Comparison of ENCODE assay signal across 1 cellular context in the genomic region with DNA sequence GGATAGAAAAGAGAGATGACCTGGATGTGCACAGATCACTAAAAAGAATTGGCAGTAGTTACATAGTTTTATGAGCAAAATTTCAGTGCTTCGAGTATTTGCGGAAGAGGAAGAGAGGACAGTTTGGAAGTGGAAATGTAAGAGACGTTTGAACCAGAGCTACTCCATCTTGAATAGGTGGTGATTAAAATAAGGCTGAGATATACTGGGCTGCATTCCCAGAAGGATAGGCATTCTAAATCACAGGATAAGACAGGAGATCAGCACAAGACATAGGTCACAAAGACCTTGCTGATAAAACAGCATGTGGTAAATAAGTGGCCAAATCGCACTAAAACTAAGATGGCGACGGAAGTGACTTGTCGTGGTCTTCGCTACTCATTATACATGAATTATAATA.
TF ChIP-seq lines count a peak whose summit lies in the region.

No MANE protein-coding gene starts in this region.

TF ChIP-seq in K562, 482 proteins besides CTCF, POLR2A, EP300 and RAD21 (continued from another document and continues in another):
- TF ChIP-seq, protein P1, sequence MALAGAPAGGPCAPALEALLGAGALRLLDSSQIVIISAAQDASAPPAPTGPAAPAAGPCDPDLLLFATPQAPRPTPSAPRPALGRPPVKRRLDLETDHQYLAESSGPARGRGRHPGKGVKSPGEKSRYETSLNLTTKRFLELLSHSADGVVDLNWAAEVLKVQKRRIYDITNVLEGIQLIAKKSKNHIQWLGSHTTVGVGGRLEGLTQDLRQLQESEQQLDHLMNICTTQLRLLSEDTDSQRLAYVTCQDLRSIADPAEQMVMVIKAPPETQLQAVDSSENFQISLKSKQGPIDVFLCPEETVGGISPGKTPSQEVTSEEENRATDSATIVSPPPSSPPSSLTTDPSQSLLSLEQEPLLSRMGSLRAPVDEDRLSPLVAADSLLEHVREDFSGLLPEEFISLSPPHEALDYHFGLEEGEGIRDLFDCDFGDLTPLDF (CRISPR knock-in tag; IDR thresholded peaks at IDR 0.05), result no peak
- TF ChIP-seq, protein P2, sequence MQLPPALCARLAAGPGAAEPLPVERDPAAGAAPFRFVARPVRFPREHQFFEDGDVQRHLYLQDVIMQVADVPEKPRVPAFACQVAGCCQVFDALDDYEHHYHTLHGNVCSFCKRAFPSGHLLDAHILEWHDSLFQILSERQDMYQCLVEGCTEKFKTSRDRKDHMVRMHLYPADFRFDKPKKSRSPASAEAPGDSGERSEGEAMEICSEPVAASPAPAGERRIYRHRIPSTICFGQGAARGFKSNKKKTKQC (CRISPR knock-in tag; IDR thresholded peaks at IDR 0.05), result no peak
- no peak for TF ChIP-seq NR2C1 (IDR thresholded peaks at IDR 0.05)
- no peak for TF ChIP-seq NR2C1 (tag; IDR thresholded peaks at IDR 0.05)
- TF ChIP-seq, protein P3, sequence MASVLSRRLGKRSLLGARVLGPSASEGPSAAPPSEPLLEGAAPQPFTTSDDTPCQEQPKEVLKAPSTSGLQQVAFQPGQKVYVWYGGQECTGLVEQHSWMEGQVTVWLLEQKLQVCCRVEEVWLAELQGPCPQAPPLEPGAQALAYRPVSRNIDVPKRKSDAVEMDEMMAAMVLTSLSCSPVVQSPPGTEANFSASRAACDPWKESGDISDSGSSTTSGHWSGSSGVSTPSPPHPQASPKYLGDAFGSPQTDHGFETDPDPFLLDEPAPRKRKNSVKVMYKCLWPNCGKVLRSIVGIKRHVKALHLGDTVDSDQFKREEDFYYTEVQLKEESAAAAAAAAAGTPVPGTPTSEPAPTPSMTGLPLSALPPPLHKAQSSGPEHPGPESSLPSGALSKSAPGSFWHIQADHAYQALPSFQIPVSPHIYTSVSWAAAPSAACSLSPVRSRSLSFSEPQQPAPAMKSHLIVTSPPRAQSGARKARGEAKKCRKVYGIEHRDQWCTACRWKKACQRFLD (CRISPR knock-in tag; IDR thresholded peaks at IDR 0.05), result peak; percentile 58; the same call in 1 of the 2 replicates
- TF ChIP-seq, protein P4, sequence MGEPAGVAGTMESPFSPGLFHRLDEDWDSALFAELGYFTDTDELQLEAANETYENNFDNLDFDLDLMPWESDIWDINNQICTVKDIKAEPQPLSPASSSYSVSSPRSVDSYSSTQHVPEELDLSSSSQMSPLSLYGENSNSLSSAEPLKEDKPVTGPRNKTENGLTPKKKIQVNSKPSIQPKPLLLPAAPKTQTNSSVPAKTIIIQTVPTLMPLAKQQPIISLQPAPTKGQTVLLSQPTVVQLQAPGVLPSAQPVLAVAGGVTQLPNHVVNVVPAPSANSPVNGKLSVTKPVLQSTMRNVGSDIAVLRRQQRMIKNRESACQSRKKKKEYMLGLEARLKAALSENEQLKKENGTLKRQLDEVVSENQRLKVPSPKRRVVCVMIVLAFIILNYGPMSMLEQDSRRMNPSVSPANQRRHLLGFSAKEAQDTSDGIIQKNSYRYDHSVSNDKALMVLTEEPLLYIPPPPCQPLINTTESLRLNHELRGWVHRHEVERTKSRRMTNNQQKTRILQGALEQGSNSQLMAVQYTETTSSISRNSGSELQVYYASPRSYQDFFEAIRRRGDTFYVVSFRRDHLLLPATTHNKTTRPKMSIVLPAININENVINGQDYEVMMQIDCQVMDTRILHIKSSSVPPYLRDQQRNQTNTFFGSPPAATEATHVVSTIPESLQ (CRISPR knock-in tag; IDR thresholded peaks at IDR 0.05), result no peak
- TF ChIP-seq ZNF134 (CRISPR knock-in tag; conservative IDR thresholded peaks at IDR 0.05), result 0 out of 2 replicates have a peak, but pooled peaks have one; percentile 41
- TF ChIP-seq RUNX1 (IDR thresholded peaks at IDR 0.05; ENCODE audit: low read depth), result no peak
- TF ChIP-seq, protein P5, sequence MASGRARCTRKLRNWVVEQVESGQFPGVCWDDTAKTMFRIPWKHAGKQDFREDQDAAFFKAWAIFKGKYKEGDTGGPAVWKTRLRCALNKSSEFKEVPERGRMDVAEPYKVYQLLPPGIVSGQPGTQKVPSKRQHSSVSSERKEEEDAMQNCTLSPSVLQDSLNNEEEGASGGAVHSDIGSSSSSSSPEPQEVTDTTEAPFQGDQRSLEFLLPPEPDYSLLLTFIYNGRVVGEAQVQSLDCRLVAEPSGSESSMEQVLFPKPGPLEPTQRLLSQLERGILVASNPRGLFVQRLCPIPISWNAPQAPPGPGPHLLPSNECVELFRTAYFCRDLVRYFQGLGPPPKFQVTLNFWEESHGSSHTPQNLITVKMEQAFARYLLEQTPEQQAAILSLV (tag; IDR thresholded peaks at IDR 0.05), result peak; percentile 92
- no peak for TF ChIP-seq RBM25 (IDR thresholded peaks at IDR 0.05; ENCODE audit: low read depth, low read length, severe bottlenecking)
- TF ChIP-seq, protein P6, sequence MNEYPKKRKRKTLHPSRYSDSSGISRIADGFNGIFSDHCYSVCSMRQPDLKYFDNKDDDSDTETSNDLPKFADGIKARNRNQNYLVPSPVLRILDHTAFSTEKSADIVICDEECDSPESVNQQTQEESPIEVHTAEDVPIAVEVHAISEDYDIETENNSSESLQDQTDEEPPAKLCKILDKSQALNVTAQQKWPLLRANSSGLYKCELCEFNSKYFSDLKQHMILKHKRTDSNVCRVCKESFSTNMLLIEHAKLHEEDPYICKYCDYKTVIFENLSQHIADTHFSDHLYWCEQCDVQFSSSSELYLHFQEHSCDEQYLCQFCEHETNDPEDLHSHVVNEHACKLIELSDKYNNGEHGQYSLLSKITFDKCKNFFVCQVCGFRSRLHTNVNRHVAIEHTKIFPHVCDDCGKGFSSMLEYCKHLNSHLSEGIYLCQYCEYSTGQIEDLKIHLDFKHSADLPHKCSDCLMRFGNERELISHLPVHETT (CRISPR knock-in tag; conservative IDR thresholded peaks at IDR 0.05 in 1 of 2, IDR thresholded peaks at IDR 0.05 in 1 of 2), result peak in 1 of 2 experiments; percentile 93; a peak in 2 of 4 replicates
- TF ChIP-seq LCOR (CRISPR knock-in tag; IDR thresholded peaks at IDR 0.05), result no peak
- TF ChIP-seq GTF2A2 (tag; IDR thresholded peaks at IDR 0.05), result peak; percentile 87
- TF ChIP-seq, protein P7, sequence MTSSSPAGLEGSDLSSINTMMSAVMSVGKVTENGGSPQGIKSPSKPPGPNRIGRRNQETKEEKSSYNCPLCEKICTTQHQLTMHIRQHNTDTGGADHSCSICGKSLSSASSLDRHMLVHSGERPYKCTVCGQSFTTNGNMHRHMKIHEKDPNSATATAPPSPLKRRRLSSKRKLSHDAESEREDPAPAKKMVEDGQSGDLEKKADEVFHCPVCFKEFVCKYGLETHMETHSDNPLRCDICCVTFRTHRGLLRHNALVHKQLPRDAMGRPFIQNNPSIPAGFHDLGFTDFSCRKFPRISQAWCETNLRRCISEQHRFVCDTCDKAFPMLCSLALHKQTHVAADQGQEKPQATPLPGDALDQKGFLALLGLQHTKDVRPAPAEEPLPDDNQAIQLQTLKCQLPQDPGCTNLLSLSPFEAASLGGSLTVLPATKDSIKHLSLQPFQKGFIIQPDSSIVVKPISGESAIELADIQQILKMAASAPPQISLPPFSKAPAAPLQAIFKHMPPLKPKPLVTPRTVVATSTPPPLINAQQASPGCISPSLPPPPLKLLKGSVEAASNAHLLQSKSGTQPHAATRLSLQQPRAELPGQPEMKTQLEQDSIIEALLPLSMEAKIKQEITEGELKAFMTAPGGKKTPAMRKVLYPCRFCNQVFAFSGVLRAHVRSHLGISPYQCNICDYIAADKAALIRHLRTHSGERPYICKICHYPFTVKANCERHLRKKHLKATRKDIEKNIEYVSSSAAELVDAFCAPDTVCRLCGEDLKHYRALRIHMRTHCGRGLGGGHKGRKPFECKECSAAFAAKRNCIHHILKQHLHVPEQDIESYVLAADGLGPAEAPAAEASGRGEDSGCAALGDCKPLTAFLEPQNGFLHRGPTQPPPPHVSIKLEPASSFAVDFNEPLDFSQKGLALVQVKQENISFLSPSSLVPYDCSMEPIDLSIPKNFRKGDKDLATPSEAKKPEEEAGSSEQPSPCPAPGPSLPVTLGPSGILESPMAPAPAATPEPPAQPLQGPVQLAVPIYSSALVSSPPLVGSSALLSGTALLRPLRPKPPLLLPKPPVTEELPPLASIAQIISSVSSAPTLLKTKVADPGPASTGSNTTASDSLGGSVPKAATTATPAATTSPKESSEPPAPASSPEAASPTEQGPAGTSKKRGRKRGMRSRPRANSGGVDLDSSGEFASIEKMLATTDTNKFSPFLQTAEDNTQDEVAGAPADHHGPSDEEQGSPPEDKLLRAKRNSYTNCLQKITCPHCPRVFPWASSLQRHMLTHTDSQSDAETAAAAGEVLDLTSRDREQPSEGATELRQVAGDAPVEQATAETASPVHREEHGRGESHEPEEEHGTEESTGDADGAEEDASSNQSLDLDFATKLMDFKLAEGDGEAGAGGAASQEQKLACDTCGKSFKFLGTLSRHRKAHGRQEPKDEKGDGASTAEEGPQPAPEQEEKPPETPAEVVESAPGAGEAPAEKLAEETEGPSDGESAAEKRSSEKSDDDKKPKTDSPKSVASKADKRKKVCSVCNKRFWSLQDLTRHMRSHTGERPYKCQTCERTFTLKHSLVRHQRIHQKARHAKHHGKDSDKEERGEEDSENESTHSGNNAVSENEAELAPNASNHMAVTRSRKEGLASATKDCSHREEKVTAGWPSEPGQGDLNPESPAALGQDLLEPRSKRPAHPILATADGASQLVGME (CRISPR knock-in tag; IDR thresholded peaks at IDR 0.05), result no peak
- no peak for TF ChIP-seq ADNP (tag; IDR thresholded peaks at IDR 0.05)
- TF ChIP-seq, protein P8, sequence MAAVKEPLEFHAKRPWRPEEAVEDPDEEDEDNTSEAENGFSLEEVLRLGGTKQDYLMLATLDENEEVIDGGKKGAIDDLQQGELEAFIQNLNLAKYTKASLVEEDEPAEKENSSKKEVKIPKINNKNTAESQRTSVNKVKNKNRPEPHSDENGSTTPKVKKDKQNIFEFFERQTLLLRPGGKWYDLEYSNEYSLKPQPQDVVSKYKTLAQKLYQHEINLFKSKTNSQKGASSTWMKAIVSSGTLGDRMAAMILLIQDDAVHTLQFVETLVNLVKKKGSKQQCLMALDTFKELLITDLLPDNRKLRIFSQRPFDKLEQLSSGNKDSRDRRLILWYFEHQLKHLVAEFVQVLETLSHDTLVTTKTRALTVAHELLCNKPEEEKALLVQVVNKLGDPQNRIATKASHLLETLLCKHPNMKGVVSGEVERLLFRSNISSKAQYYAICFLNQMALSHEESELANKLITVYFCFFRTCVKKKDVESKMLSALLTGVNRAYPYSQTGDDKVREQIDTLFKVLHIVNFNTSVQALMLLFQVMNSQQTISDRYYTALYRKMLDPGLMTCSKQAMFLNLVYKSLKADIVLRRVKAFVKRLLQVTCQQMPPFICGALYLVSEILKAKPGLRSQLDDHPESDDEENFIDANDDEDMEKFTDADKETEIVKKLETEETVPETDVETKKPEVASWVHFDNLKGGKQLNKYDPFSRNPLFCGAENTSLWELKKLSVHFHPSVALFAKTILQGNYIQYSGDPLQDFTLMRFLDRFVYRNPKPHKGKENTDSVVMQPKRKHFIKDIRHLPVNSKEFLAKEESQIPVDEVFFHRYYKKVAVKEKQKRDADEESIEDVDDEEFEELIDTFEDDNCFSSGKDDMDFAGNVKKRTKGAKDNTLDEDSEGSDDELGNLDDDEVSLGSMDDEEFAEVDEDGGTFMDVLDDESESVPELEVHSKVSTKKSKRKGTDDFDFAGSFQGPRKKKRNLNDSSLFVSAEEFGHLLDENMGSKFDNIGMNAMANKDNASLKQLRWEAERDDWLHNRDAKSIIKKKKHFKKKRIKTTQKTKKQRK (IDR thresholded peaks at IDR 0.05; ENCODE audit: borderline replicate concordance, low read depth, low read length), result no peak
- TF ChIP-seq ZNF408 (CRISPR knock-in tag; IDR thresholded peaks at IDR 0.05; ENCODE audit: low read depth), result no peak
- TF ChIP-seq, protein P9, sequence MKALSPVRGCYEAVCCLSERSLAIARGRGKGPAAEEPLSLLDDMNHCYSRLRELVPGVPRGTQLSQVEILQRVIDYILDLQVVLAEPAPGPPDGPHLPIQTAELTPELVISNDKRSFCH (CRISPR knock-in tag; IDR thresholded peaks at IDR 0.05), result no peak
- TF ChIP-seq, protein P9 (tag; IDR thresholded peaks at IDR 0.05), result peak; percentile 56; the same call in 1 of the 2 replicates
- TF ChIP-seq ZNF766 (CRISPR knock-in tag; conservative IDR thresholded peaks at IDR 0.05), result peak; percentile 53; the same call in 1 of the 2 replicates
- TF ChIP-seq, protein P10, sequence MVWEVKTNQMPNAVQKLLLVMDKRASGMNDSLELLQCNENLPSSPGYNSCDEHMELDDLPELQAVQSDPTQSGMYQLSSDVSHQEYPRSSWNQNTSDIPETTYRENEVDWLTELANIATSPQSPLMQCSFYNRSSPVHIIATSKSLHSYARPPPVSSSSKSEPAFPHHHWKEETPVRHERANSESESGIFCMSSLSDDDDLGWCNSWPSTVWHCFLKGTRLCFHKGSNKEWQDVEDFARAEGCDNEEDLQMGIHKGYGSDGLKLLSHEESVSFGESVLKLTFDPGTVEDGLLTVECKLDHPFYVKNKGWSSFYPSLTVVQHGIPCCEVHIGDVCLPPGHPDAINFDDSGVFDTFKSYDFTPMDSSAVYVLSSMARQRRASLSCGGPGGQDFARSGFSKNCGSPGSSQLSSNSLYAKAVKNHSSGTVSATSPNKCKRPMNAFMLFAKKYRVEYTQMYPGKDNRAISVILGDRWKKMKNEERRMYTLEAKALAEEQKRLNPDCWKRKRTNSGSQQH (CRISPR knock-in tag; IDR thresholded peaks at IDR 0.05), result no peak
- TF ChIP-seq RCOR1 (IDR thresholded peaks at IDR 0.05; ENCODE audit: borderline replicate concordance in 1 of 2, low read depth in 2 of 2, low read length in 2 of 2), result no peak
- no peak for TF ChIP-seq SMARCB1 (IDR thresholded peaks at IDR 0.05; ENCODE audit: insufficient read length, low read depth)
- TF ChIP-seq POLR3A (IDR thresholded peaks at IDR 0.05; ENCODE audit: borderline replicate concordance, extremely low read depth, insufficient read depth, insufficient read length), result no peak
- TF ChIP-seq U2AF1 (optimal IDR thresholded peaks at IDR 0.05; ENCODE audit: low read depth, low read length), result no peak
- TF ChIP-seq KLF6 (CRISPR knock-in tag; IDR thresholded peaks at IDR 0.05; ENCODE audit: borderline replicate concordance), result peak; percentile 92; the same call in 1 of the 2 replicates
- TF ChIP-seq STAT5B (CRISPR knock-in tag; IDR thresholded peaks at IDR 0.05), result no peak
- TF ChIP-seq, protein P11, sequence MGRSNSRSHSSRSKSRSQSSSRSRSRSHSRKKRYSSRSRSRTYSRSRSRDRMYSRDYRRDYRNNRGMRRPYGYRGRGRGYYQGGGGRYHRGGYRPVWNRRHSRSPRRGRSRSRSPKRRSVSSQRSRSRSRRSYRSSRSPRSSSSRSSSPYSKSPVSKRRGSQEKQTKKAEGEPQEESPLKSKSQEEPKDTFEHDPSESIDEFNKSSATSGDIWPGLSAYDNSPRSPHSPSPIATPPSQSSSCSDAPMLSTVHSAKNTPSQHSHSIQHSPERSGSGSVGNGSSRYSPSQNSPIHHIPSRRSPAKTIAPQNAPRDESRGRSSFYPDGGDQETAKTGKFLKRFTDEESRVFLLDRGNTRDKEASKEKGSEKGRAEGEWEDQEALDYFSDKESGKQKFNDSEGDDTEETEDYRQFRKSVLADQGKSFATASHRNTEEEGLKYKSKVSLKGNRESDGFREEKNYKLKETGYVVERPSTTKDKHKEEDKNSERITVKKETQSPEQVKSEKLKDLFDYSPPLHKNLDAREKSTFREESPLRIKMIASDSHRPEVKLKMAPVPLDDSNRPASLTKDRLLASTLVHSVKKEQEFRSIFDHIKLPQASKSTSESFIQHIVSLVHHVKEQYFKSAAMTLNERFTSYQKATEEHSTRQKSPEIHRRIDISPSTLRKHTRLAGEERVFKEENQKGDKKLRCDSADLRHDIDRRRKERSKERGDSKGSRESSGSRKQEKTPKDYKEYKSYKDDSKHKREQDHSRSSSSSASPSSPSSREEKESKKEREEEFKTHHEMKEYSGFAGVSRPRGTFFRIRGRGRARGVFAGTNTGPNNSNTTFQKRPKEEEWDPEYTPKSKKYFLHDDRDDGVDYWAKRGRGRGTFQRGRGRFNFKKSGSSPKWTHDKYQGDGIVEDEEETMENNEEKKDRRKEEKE (IDR thresholded peaks at IDR 0.05; ENCODE audit: borderline replicate concordance in 1 of 2, control insufficient read depth in 1 of 2, low read depth in 2 of 2, low read length in 1 of 2), result no peak
